Comparison of ENCODE assay signal across 17 cellular contexts in genomic region chr3:180332608-180333007, GRCh38.
A peak's percentile ranks its signal among the peaks of the same experiment; 100 is the strongest.
DNase-seq lines count a peak whose midpoint lies in the region; ATAC-seq, FAIRE-seq and TF ChIP-seq lines count a peak whose summit lies in the region.
"Had no signal": no experiment of that assay in that cellular context is flagged by ENCODE, and none has a peak within 500 bp of the region (broad histone marks: within the 10 kb centered on the region; RNA-seq: fewer than 3 reads in every experiment).

No MANE protein-coding gene starts in this region.

- no peak overlapping the region for H3K4me3 Mint-ChIP-seq in activated T-cell treated with anti-CD3 and anti-CD28 coated beads, Interleukin-2, amount 50 U/mL, for 24 hours
- H3K4me3 Mint-ChIP-seq: activated CD4-positive, alpha-beta T cell treated with anti-CD3 and anti-CD28 coated beads, Interleukin-2, amount 10 ng/mL, durations not matched to agents 24 days and 14 days; natural killer cell; T-cell had no signal

- H4K20me1 ChIP-seq in HepG2 (ENCODE audit: insufficient read depth, low read length): no peaks in the 10 kb centered on the region

- no peak overlapping the region for H3K4me2 ChIP-seq in HepG2 (ENCODE audit: low read depth, low read length)

- POLR2A ChIA-PET in HepG2 (lab: Yijun Ruan, JAX): no interaction called here

- no peak overlapping the region for H3K27ac Mint-ChIP-seq in activated T-cell treated with anti-CD3 and anti-CD28 coated beads, Interleukin-2, amount 50 U/mL, for 24 hours
- H3K27ac Mint-ChIP-seq: activated CD4-positive, alpha-beta T cell treated with anti-CD3 and anti-CD28 coated beads, Interleukin-2, amount 10 ng/mL, durations not matched to agents 24 days and 14 days; natural killer cell; T-cell had no signal

- peaks cover 3% of the 10 kb centered on the region for H3K9me3 Mint-ChIP-seq in activated T-cell treated with anti-CD3 and anti-CD28 coated beads, Interleukin-2, amount 50 U/mL, for 24 hours

- in situ Hi-C loops in HepG2 (cut with HindIII; ENCODE audit: extremely low pct_ligation_motif_present, low pct_unique_long_range_greater_than_20kb): no loop called here

- no peaks in the 10 kb centered on the region for H3K79me2 ChIP-seq in HepG2 (ENCODE audit: insufficient read depth, low read length)

- no peaks in the 10 kb centered on the region for H3K4me1 ChIP-seq in HepG2 (ENCODE audit: insufficient read depth, low read length)
- H3K4me1 ChIP-seq: left lung, right lobe of liver had no signal

- intact Hi-C loops in HepG2 (cut with micrococcal nuclease; ENCODE audit: unreplicated experiment): no loop called here

- no peak for FAIRE-seq in HepG2 (lab: Jason Lieb, UNC)
- FAIRE-seq: endothelial cell of umbilical vein had no signal

- no peak overlapping the region for H3K9ac ChIP-seq in HepG2 (ENCODE audit: insufficient read depth, low read depth, low read length)

- no TSS peak for BruUV-seq in HepG2 (replicated peaks; lab: Mats Ljungman, UMichigan)

- H2AFZ ChIP-seq in HepG2 (ENCODE audit: low read length): no peak overlapping the region

- DNase-seq in cerebellar nuclear complex (lab: John Stamatoyannopoulos, UW) (no peak), HUDEP-2 (lab: John Stamatoyannopoulos, UW; ENCODE audit: unreplicated experiment in 76 of 76) (no peak), HepG2 (ENCODE audit: low spot score) (no peak)
- no peak for DNase-seq in activated T-cell treated with anti-CD3 and anti-CD28 coated beads, Interleukin-2, amount 50 U/mL, for 24 hours
- DNase-seq: activated CD4-positive, alpha-beta T cell treated with anti-CD3 and anti-CD28 coated beads, Interleukin-2, amount 10 ng/mL, durations not matched to agents 24 days and 14 days; activated effector memory CD4-positive, alpha-beta T cell treated with anti-CD3 and anti-CD28 coated beads, Interleukin-2, amount 50 U/mL, for 16 hours; Kasumi-1; left lung; natural killer cell; NCI-H2081; right lobe of liver; T-cell had no signal

- WGBS in HepG2 (ENCODE audit: low lambda C conversion rate): 25% methylated on average over 4 of the region's 4 CpGs

- no peaks in the 10 kb centered on the region for H3K36me3 ChIP-seq in HepG2 (replicated peaks in 1 of 2; ENCODE audit: control insufficient read depth in 1 of 2, insufficient read depth in 2 of 2, low read length in 2 of 2)
- H3K36me3 ChIP-seq: left lung, right lobe of liver had no signal

- H3K4me3 ChIP-seq in HepG2 (replicated peaks in 1 of 3; ENCODE audit: insufficient read depth in 1 of 3, low read depth in 2 of 3, low read length in 3 of 3): no peak overlapping the region
- H3K4me3 ChIP-seq: left lung, right lobe of liver had no signal

- CTCF ChIA-PET in HepG2 (lab: Yijun Ruan, JAX; ENCODE audit: low intra/inter-chr PET ratio, low total read pairs): no interaction called here

- TF ChIP-seq RAD21 in HepG2 (CRISPR knock-in tag; IDR thresholded peaks at IDR 0.05): no peak

- H3K4me1 Mint-ChIP-seq in activated T-cell treated with anti-CD3 and anti-CD28 coated beads, Interleukin-2, amount 50 U/mL, for 24 hours (ENCODE audit: low read depth): no peaks in the 10 kb centered on the region
- H3K4me1 Mint-ChIP-seq: activated CD4-positive, alpha-beta T cell treated with anti-CD3 and anti-CD28 coated beads, Interleukin-2, amount 10 ng/mL, durations not matched to agents 24 days and 14 days; natural killer cell; T-cell had no signal

- no peaks in the 10 kb centered on the region for H3K27me3 Mint-ChIP-seq in activated T-cell treated with anti-CD3 and anti-CD28 coated beads, Interleukin-2, amount 50 U/mL, for 24 hours
- H3K27me3 Mint-ChIP-seq: activated CD4-positive, alpha-beta T cell treated with anti-CD3 and anti-CD28 coated beads, Interleukin-2, amount 10 ng/mL, durations not matched to agents 24 days and 14 days; T-cell had no signal

- TF ChIP-seq POLR2A in HepG2 (IDR thresholded peaks at IDR 0.05; ENCODE audit: insufficient read depth in 1 of 2, low read depth in 2 of 2, low read length in 2 of 2): no peak

- peak; percentile 45 for ATAC-seq in GM18873 (IDR thresholded peaks at IDR 0.05; ENCODE audit: low FRiP score, unreplicated experiment)
- peak; percentile 64 for ATAC-seq in GM21526 (IDR thresholded peaks at IDR 0.05; ENCODE audit: low FRiP score, unreplicated experiment)
- ATAC-seq in HG03039 (IDR thresholded peaks at IDR 0.05; ENCODE audit: unreplicated experiment): peak; percentile 66
- ATAC-seq in HG03571 (IDR thresholded peaks at IDR 0.05; ENCODE audit: unreplicated experiment): peak; percentile 46
- no peak for ATAC-seq in HepG2
- ATAC-seq: left lung, natural killer cell, right lobe of liver, T-cell had no signal

- no peaks in the 10 kb centered on the region for H3K27me3 ChIP-seq in HepG2 (ENCODE audit: control insufficient read depth in 1 of 2, insufficient read depth in 2 of 2, low read length in 2 of 2)
- H3K27me3 ChIP-seq: left lung, right lobe of liver had no signal

- no peaks in the 10 kb centered on the region for H3K36me3 Mint-ChIP-seq in activated T-cell treated with anti-CD3 and anti-CD28 coated beads, Interleukin-2, amount 50 U/mL, for 24 hours (ENCODE audit: low read depth)
- H3K36me3 Mint-ChIP-seq: natural killer cell, T-cell had no signal

- TF ChIP-seq EP300 in HepG2 (IDR thresholded peaks at IDR 0.05; ENCODE audit: low read depth in 2 of 2, low read length in 2 of 2) (no peak), HepG2 (CRISPR knock-in tag; IDR thresholded peaks at IDR 0.05; ENCODE audit: borderline replicate concordance) (no peak)

- H3K27ac ChIP-seq in HepG2 (ENCODE audit: extremely low read length, insufficient read depth, low read length): no peak overlapping the region
- H3K27ac ChIP-seq: left lung, right lobe of liver had no signal

- TF ChIP-seq CTCF in HepG2 (CRISPR knock-in tag; IDR thresholded peaks at IDR 0.05): no peak

- no peaks in the 10 kb centered on the region for H3K9me3 ChIP-seq in HepG2 (ENCODE audit: low read length)
- H3K9me3 ChIP-seq: right lobe of liver had no signal

TF ChIP-seq in HepG2, 621 proteins besides CTCF, POLR2A, EP300 and RAD21:
- TF ChIP-seq RFXAP (CRISPR knock-in tag; IDR thresholded peaks at IDR 0.05; ENCODE audit: borderline replicate concordance) (no peak), HNRNPK (IDR thresholded peaks at IDR 0.05; ENCODE audit: low read depth, low read length, poor library complexity, severe bottlenecking) (no peak), ZNF792 (CRISPR knock-in tag; IDR thresholded peaks at IDR 0.05) (no peak), BRCA1 (CRISPR knock-in tag; IDR thresholded peaks at IDR 0.05) (no peak), SNRNP70 (IDR thresholded peaks at IDR 0.05; ENCODE audit: low read depth, low read length) (no peak), ZNF260 (CRISPR knock-in tag; IDR thresholded peaks at IDR 0.05; ENCODE audit: borderline replicate concordance, low read depth) (no peak), MTF1 (CRISPR knock-in tag; IDR thresholded peaks at IDR 0.05) (no peak), SATB2 (CRISPR knock-in tag; IDR thresholded peaks at IDR 0.05) (no peak), ZSCAN30 (CRISPR knock-in tag; IDR thresholded peaks at IDR 0.05) (no peak), SETDB1 (CRISPR knock-in tag; IDR thresholded peaks at IDR 0.05; ENCODE audit: borderline replicate concordance) (no peak), AGO2 (optimal IDR thresholded peaks at IDR 0.05; ENCODE audit: low read depth, low read length) (no peak), ZNF629 (CRISPR knock-in tag; conservative IDR thresholded peaks at IDR 0.05) (no peak), KLF12 (CRISPR knock-in tag; IDR thresholded peaks at IDR 0.05; ENCODE audit: borderline replicate concordance) (no peak)
